ENCODE assay signal across 8 cellular contexts in the genomic region with DNA sequence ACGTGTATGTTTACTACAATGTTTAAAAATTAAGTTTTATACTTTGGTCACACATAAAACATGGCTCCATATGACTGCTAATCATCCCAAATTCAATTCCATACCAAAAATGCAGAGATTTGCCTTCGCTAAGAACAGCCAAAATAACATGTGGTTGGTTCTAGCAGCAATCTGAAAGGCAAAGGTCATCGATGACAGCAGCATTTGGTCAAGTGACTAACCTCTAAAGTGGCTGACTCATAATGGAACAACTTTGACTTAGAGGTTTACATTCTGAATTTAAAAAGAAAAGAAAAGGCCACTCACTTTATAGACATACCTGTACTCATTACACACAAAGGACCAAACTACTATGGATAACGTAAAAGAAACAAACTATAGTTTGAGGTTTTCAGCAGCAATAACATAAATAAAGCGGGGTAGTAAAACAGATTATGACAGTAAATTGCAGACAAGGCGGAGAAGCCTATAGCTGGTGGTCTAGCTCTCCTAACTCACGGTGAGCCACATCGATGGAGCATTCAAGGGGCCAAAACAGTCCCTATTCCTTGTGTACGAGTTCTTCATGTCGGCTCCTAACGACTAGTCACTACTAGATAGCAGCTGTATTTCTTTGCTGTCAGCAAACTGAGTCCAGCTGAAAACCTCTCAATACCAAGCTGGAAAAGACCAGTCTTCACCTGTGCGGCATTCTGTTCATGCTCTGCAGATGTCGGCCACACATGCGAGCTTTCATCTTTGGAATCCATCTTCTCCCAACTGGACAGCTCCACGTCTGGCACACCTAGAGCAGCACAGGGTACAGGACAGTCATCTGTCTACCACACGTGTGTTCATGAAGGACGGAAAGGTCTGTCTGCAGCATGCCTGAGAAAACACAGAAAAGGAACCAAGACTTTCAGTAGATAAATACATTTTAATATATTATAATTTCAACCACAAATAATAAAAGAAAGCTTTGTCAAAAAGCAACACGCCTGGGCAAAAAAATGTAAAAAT.
DNase-seq lines count a peak whose midpoint lies in the region; ATAC-seq and TF ChIP-seq lines count a peak whose summit lies in the region.

No MANE protein-coding gene starts in this region.

- H3K36me3 Mint-ChIP-seq in T-helper 2 cell treated with Interferon-gamma antibody and Interleukin-4, amounts not matched to agents 5 μg/mL and 100 μg/mL, for 36 hours (ENCODE audit: low read depth) = peaks cover 14% of the 10 kb centered on the region

- no peak for TF ChIP-seq CTCF in AG04449 (IDR thresholded peaks at IDR 0.05; ENCODE audit: insufficient read depth, low read length, missing control alignments)

- H3K27ac Mint-ChIP-seq in T-helper 2 cell treated with Interferon-gamma antibody and Interleukin-4, amounts not matched to agents 5 μg/mL and 100 μg/mL, for 36 hours = peak overlapping the region; percentile 65

- H3K4me3 ChIP-seq in AG04449 (ENCODE audit: low read depth, low read length) = no peak overlapping the region

- no peak overlapping the region for H3K4me3 Mint-ChIP-seq in T-helper 2 cell treated with Interferon-gamma antibody and Interleukin-4, amounts not matched to agents 5 μg/mL and 100 μg/mL, for 36 hours

- DNase-seq in AG04449 (ENCODE audit: low read depth, low spot score) (peak; percentile 51), non-pigmented ciliary epithelial cell (ENCODE audit: low read depth) (peak; percentile 76), pons (ENCODE audit: low spot score) (no peak), NCI-H82 (lab: John Stamatoyannopoulos, UW) (no peak)
- DNase-seq in T-helper 2 cell treated with Interferon-gamma antibody and Interleukin-4, amounts not matched to agents 5 μg/mL and 100 μg/mL, for 36 hours (ENCODE audit: low spot score) = peak; percentile 50
- no peak for DNase-seq in stimulated activated CD4-positive, alpha-beta T cell treated with anti-CD3 and anti-CD28 coated beads, Interleukin-2, amount 100 ng/mL, for 24 hours

- CTCF ChIA-PET in AG04449 (lab: Yijun Ruan, JAX) = interaction anchor here (0.8 to 1.0 kb wide), 2 partner anchors 19 to 172 kb away, joined by 4 read pairs; no protein-coding TSS in a partner anchor

- peaks cover 7% of the 10 kb centered on the region for H3K4me1 Mint-ChIP-seq in T-helper 2 cell treated with Interferon-gamma antibody and Interleukin-4, amounts not matched to agents 5 μg/mL and 100 μg/mL, for 36 hours (ENCODE audit: low read depth)

- POLR2A ChIA-PET in AG04449 (lab: Yijun Ruan, JAX) = no interaction called here

- no peaks in the 10 kb centered on the region for H3K27me3 Mint-ChIP-seq in T-helper 2 cell treated with Interferon-gamma antibody and Interleukin-4, amounts not matched to agents 5 μg/mL and 100 μg/mL, for 36 hours (ENCODE audit: low read depth)

- H3K9me3 Mint-ChIP-seq in T-helper 2 cell treated with Interferon-gamma antibody and Interleukin-4, amounts not matched to agents 5 μg/mL and 100 μg/mL, for 36 hours = no peaks in the 10 kb centered on the region

- peak; percentile 84 for ATAC-seq in GM18868 (IDR thresholded peaks at IDR 0.05; ENCODE audit: unreplicated experiment)
- peak; percentile 84 for ATAC-seq in HG03045 (IDR thresholded peaks at IDR 0.05; ENCODE audit: unreplicated experiment)

Comparison
In these comparisons a context has a peak if more than half of its experiments do, and no peak if none do; other contexts are left out.
1. DNase-seq: peak in AG04449 (single experiment), T-helper 2 cell treated with Interferon-gamma antibody and Interleukin-4, amounts not matched to agents 5 μg/mL and 100 μg/mL, for 36 hours (single experiment) and non-pigmented ciliary epithelial cell (single experiment); none in pons (single experiment), NCI-H82 (single experiment) and stimulated activated CD4-positive, alpha-beta T cell treated with anti-CD3 and anti-CD28 coated beads, Interleukin-2, amount 100 ng/mL, for 24 hours (0 of 2).